In genomic region chr2:187169108-187169713, GRCh38 we compare ENCODE assay signal across 12 cellular contexts.
DNase-seq lines count a peak whose midpoint lies in the region; ATAC-seq, FAIRE-seq and TF ChIP-seq lines count a peak whose summit lies in the region.
"Had no signal": no experiment of that assay in that cellular context is flagged by ENCODE, and none has a peak within 500 bp of the region (broad histone marks: within the 10 kb centered on the region; RNA-seq: fewer than 3 reads in every experiment).

No MANE protein-coding gene starts in this region.

- H3K36me3 Mint-ChIP-seq in activated naive CD4-positive, alpha-beta T cell treated with anti-CD3 and anti-CD28 coated beads for 36 hours (ENCODE audit: low read depth): no peaks in the 10 kb centered on the region

- H3K36me3 ChIP-seq in GM12878 (ENCODE audit: control insufficient read depth in 2 of 2, insufficient read depth in 2 of 2, low read length in 1 of 2) (no peaks in the 10 kb centered on the region), right atrium auricular region (no peaks in the 10 kb centered on the region)

- no peak for TF ChIP-seq RAD21 in GM12878 (IDR thresholded peaks at IDR 0.05; ENCODE audit: insufficient read depth, low read depth, low read length)

- no peaks in the 10 kb centered on the region for H3K4me1 Mint-ChIP-seq in activated naive CD4-positive, alpha-beta T cell treated with anti-CD3 and anti-CD28 coated beads for 36 hours (ENCODE audit: low read depth)

- RAD21 ChIA-PET in GM12878 (lab: Charles Lee; ENCODE audit: unreplicated experiment): interaction anchor here (0.7 to 3.4 kb wide), 4 partner anchors 21 to 279 kb away, joined by 3 to 13 read pairs (median 6); partner anchors contain the start of gene CALCRL

- H3K79me2 ChIP-seq in GM12878 (ENCODE audit: control insufficient read depth, insufficient read depth, low read length): no peaks in the 10 kb centered on the region

- H2AFZ ChIP-seq in GM12878 (ENCODE audit: control insufficient read depth, low read depth, low read length): peak overlapping the region; percentile 62

- H4K20me1 ChIP-seq in GM12878 (ENCODE audit: control insufficient read depth, insufficient read depth): no peaks in the 10 kb centered on the region

- intact Hi-C loops in GM12878 (cut with micrococcal nuclease; ENCODE audit: unreplicated experiment): no loop called here
- intact Hi-C loops in activated naive CD4-positive, alpha-beta T cell treated with anti-CD3 and anti-CD28 coated beads for 36 hours (cut with micrococcal nuclease): no loop called here

- no TSS peak for BruUV-seq in GM12878 (replicated peaks; lab: Mats Ljungman, UMichigan)

- SMC1A ChIA-PET in GM12878 (lab: Charles Lee; ENCODE audit: uncharacterized antibody, unreplicated experiment): interaction anchor here (0.8 to 5.0 kb wide), 5 partner anchors 14 to 279 kb away, joined by 3 to 25 read pairs (median 4); partner anchors contain the start of gene CALCRL

- no peak for FAIRE-seq in GM12878 (lab: Jason Lieb, UNC)
- FAIRE-seq: bronchial epithelial cell had no signal

- peaks cover 27% of the 10 kb centered on the region for H3K4me1 ChIP-seq in GM12878 (ENCODE audit: control insufficient read depth, insufficient read depth, low read length)
- no peaks in the 10 kb centered on the region for H3K4me1 ChIP-seq in right atrium auricular region

- no peak overlapping the region for H3K4me3 ChIP-seq in GM12878
- H3K4me3 ChIP-seq in right atrium auricular region: no peak overlapping the region

- POLR2A ChIA-PET in GM12878 (lab: Charles Lee): interaction anchor here (1.2 kb wide), 1 partner anchor 12 kb away, joined by 3 read pairs; no protein-coding TSS in a partner anchor

- DNase-seq in GM12878 (ENCODE audit: low read depth, low spot score) (peak; percentile 7), NCI-H2227 (lab: John Stamatoyannopoulos, UW; ENCODE audit: unreplicated experiment) (no peak), NCI-H774 (lab: John Stamatoyannopoulos, UW) (no peak), right atrium auricular region (ENCODE audit: low spot score) (no peak)
- DNase-seq in activated naive CD4-positive, alpha-beta T cell treated with anti-CD3 and anti-CD28 coated beads for 36 hours: no peak
- DNase-seq: activated CD4-positive, alpha-beta T cell treated with anti-CD3 and anti-CD28 coated beads for 1 hour; DND-41; left colon had no signal

- TF ChIP-seq CTCF in GM12878 (IDR thresholded peaks at IDR 0.05 in 2 of 3, conservative IDR thresholded peaks at IDR 0.05 in 1 of 3; ENCODE audit: control insufficient read depth in 2 of 3, extremely low read depth in 1 of 3, insufficient read depth in 1 of 3, low read depth in 3 of 3, low read length in 3 of 3): no peak
- no peak for TF ChIP-seq CTCF in right atrium auricular region (IDR thresholded peaks at IDR 0.05)

- no peaks in the 10 kb centered on the region for H3K9me3 Mint-ChIP-seq in activated naive CD4-positive, alpha-beta T cell treated with anti-CD3 and anti-CD28 coated beads for 36 hours

- H3K4me2 ChIP-seq in GM12878 (ENCODE audit: control insufficient read depth, insufficient read depth): peak overlapping the region; percentile 52

- no peak overlapping the region for H3K4me3 Mint-ChIP-seq in activated naive CD4-positive, alpha-beta T cell treated with anti-CD3 and anti-CD28 coated beads for 36 hours

- no peak overlapping the region for H3K9ac ChIP-seq in GM12878 (ENCODE audit: control insufficient read depth, insufficient read depth, low read length)

- no peaks in the 10 kb centered on the region for H3K27me3 Mint-ChIP-seq in activated naive CD4-positive, alpha-beta T cell treated with anti-CD3 and anti-CD28 coated beads for 36 hours (ENCODE audit: low read depth)

- H3K27ac ChIP-seq in GM12878 (ENCODE audit: control insufficient read depth, insufficient read depth): no peak overlapping the region; the same call in 1 of the 2 replicates
- no peak overlapping the region for H3K27ac ChIP-seq in right atrium auricular region

- TF ChIP-seq POLR2A in GM18505 (IDR thresholded peaks at IDR 0.05; ENCODE audit: borderline replicate concordance, extremely low read depth, insufficient read depth, insufficient read length) (no peak), GM12878 (IDR thresholded peaks at IDR 0.05; ENCODE audit: low read depth, low read length) (no peak)

- H3K9me3 ChIP-seq in GM12878 (replicated peaks; ENCODE audit: control insufficient read depth, insufficient read depth, low read length): no peaks in the 10 kb centered on the region; the same call in 2 of the 3 replicates
- peaks cover 0 to 6% of the 10 kb centered on the region in 2 donors for H3K9me3 ChIP-seq in right atrium auricular region

- CTCF ChIA-PET in GM12878 (lab: Yijun Ruan, JAX): interaction anchor here (0.9 to 1.6 kb wide), 2 partner anchors 60 to 279 kb away, joined by 3 to 7 read pairs; partner anchors contain the start of gene CALCRL
- CTCF ChIA-PET in activated naive CD4-positive, alpha-beta T cell treated with anti-CD3 and anti-CD28 coated beads for 36 hours (lab: Charles Lee): no interaction called here

- no peak overlapping the region for H3K27ac Mint-ChIP-seq in activated naive CD4-positive, alpha-beta T cell treated with anti-CD3 and anti-CD28 coated beads for 36 hours

- H3K27me3 ChIP-seq in GM12878 (replicated peaks in 1 of 2; ENCODE audit: control insufficient read depth in 2 of 2, insufficient read depth in 2 of 2, low read length in 1 of 2) (no peaks in the 10 kb centered on the region), right atrium auricular region (no peaks in the 10 kb centered on the region)

- TF ChIP-seq EP300 in GM12878 (IDR thresholded peaks at IDR 0.05; ENCODE audit: borderline replicate concordance in 1 of 2, control insufficient read depth in 1 of 2, low read depth in 2 of 2, low read length in 2 of 2): peak; percentile 74 to 88; a peak in 3 of 4 replicates

- in situ Hi-C loops in GM12878 (cut with MboI): no loop called here

- WGBS in GM12878 (ENCODE audit: insufficient coverage, insufficient replicate concordance, low lambda C conversion rate, missing lambda C conversion rate): 38% methylated on average over 3 of the region's 3 CpGs

- peak; percentile 78 for ATAC-seq in GM18505 (IDR thresholded peaks at IDR 0.05; ENCODE audit: unreplicated experiment)
- peak; percentile 70 for ATAC-seq in GM21576 (IDR thresholded peaks at IDR 0.05; ENCODE audit: unreplicated experiment)
- ATAC-seq in HG03457 (IDR thresholded peaks at IDR 0.05; ENCODE audit: unreplicated experiment): peak; percentile 45
- ATAC-seq in GM12878: peak; percentile 86
- ATAC-seq: left colon had no signal

TF ChIP-seq in GM12878, 131 proteins besides CTCF, POLR2A, EP300 and RAD21 (continues in another document):
- TF ChIP-seq MEF2A (IDR thresholded peaks at IDR 0.05; ENCODE audit: insufficient read depth, low read depth, low read length): peak; percentile 82
- TF ChIP-seq STAT3 (IDR thresholded peaks at IDR 0.05; ENCODE audit: low read depth, low read length): no peak
- TF ChIP-seq ZBTB11 (CRISPR knock-in tag; IDR thresholded peaks at IDR 0.05): no peak
- TF ChIP-seq DPF2 (IDR thresholded peaks at IDR 0.05): peak; percentile 76
- no peak for TF ChIP-seq TARDBP (IDR thresholded peaks at IDR 0.05; ENCODE audit: borderline replicate concordance)
- TF ChIP-seq EGR1 (IDR thresholded peaks at IDR 0.05; ENCODE audit: borderline replicate concordance in 1 of 2, low read depth in 2 of 2, low read length in 2 of 2): no peak
- TF ChIP-seq MEF2B (IDR thresholded peaks at IDR 0.05; ENCODE audit: partially characterized antibody, poor library complexity, severe bottlenecking): peak; percentile 82
- TF ChIP-seq ZNF622 (IDR thresholded peaks at IDR 0.05): no peak
- TF ChIP-seq NFYA (IDR thresholded peaks at IDR 0.05; ENCODE audit: borderline replicate concordance, low read depth, low read length): no peak
- no peak for TF ChIP-seq JUND (IDR thresholded peaks at IDR 0.05; ENCODE audit: low read depth, low read length)
- TF ChIP-seq RELB (IDR thresholded peaks at IDR 0.05; ENCODE audit: low read depth): peak; percentile 95
- no peak for TF ChIP-seq HDGF (IDR thresholded peaks at IDR 0.05)
- peak; percentile 54; the same call in 1 of the 2 replicates for TF ChIP-seq ZNF217 (IDR thresholded peaks at IDR 0.05)
- TF ChIP-seq ZNF24 (IDR thresholded peaks at IDR 0.05): peak; percentile 71; the same call in 1 of the 2 replicates
